10 cellular contexts compared by ENCODE assay signal in genomic region chr2:160474891-160475795, GRCh38. TPM values are rescaled to one million over a fixed set of nuclear protein-coding genes. Genes with fewer than 3 reads are reported as not detected.
DNase-seq lines count a peak whose midpoint lies in the region; ATAC-seq and TF ChIP-seq lines count a peak whose summit lies in the region.
"Had no signal": no experiment of that assay in that cellular context is flagged by ENCODE, and none has a peak within 500 bp of the region (broad histone marks: within the 10 kb centered on the region; RNA-seq: fewer than 3 reads in every experiment).

No MANE protein-coding gene starts in this region.

- no peak overlapping the region for H3K4me3 ChIP-seq in gastroesophageal sphincter
- no peak overlapping the region for H3K4me3 ChIP-seq in stomach
- H3K4me3 ChIP-seq in body of pancreas: no peak overlapping the region

- TF ChIP-seq CTCF in gastroesophageal sphincter (IDR thresholded peaks at IDR 0.05) (no peak), stomach (IDR thresholded peaks at IDR 0.05) (no peak), body of pancreas (IDR thresholded peaks at IDR 0.05) (no peak)

- H3K4me3 Mint-ChIP-seq in activated T-cell treated with anti-CD3 and anti-CD28 coated beads, Interleukin-2, amount 50 U/mL, for 72 hours: peak overlapping the region; percentile 53 to 89
- peak overlapping the region; percentile 54 to 70 (median 66) for H3K4me3 Mint-ChIP-seq in T-cell

- peaks cover 0 to 2% of the 10 kb centered on the region in 2 donors for H3K36me3 Mint-ChIP-seq in activated T-cell treated with anti-CD3 and anti-CD28 coated beads, Interleukin-2, amount 50 U/mL, for 72 hours (ENCODE audit: insufficient read depth in 2 of 2)
- H3K36me3 Mint-ChIP-seq in T-cell: peaks cover 6% of the 10 kb centered on the region

- peaks cover 86% of the 10 kb centered on the region for H3K4me1 Mint-ChIP-seq in activated T-cell treated with anti-CD3 and anti-CD28 coated beads, Interleukin-2, amount 50 U/mL, for 72 hours (ENCODE audit: low read depth)
- peaks cover 71 to 87% (median 78%) of the 10 kb centered on the region in 3 donors for H3K4me1 Mint-ChIP-seq in T-cell

- TF ChIP-seq EP300 in gastroesophageal sphincter (IDR thresholded peaks at IDR 0.05) (no peak), stomach (IDR thresholded peaks at IDR 0.05) (no peak)

- no peaks in the 10 kb centered on the region for H3K9me3 ChIP-seq in gastroesophageal sphincter
- H3K9me3 ChIP-seq in stomach: no peaks in the 10 kb centered on the region
- H3K9me3 ChIP-seq in body of pancreas: no peaks in the 10 kb centered on the region

- ATAC-seq in activated T-cell treated with anti-CD3 and anti-CD28 coated beads, Interleukin-2, amount 50 U/mL, for 72 hours (replicated peaks in 1 of 2): no peak
- ATAC-seq in T-cell (replicated peaks in 1 of 4): no peak
- ATAC-seq in gastroesophageal sphincter: no peak
- ATAC-seq in GM21717 (IDR thresholded peaks at IDR 0.05; ENCODE audit: unreplicated experiment): no peak
- ATAC-seq in body of pancreas: no peak

- no peaks in the 10 kb centered on the region for H3K27me3 ChIP-seq in gastroesophageal sphincter
- no peaks in the 10 kb centered on the region for H3K27me3 ChIP-seq in stomach
- no peaks in the 10 kb centered on the region for H3K27me3 ChIP-seq in body of pancreas

- peaks cover 8 to 89% (median 18%) of the 10 kb centered on the region in 3 donors for H3K4me1 ChIP-seq in gastroesophageal sphincter
- peaks cover 6 to 54% (median 21%) of the 10 kb centered on the region in 4 donors for H3K4me1 ChIP-seq in stomach
- H3K4me1 ChIP-seq in body of pancreas: no peaks in the 10 kb centered on the region

- H3K36me3 ChIP-seq in gastroesophageal sphincter (no peaks in the 10 kb centered on the region), stomach (no peaks in the 10 kb centered on the region), body of pancreas (replicated peaks in 1 of 2; ENCODE audit: insufficient read depth in 1 of 2, low read depth in 2 of 2) (no peaks in the 10 kb centered on the region)

- no peak for TF ChIP-seq POLR2A in gastroesophageal sphincter (IDR thresholded peaks at IDR 0.05)
- TF ChIP-seq POLR2A in stomach (IDR thresholded peaks at IDR 0.05): no peak
- no peak for TF ChIP-seq POLR2A in body of pancreas (IDR thresholded peaks at IDR 0.05)

- peak overlapping the region; percentile 1 to 73 (median 64) for H3K27ac ChIP-seq in gastroesophageal sphincter
- peak overlapping the region in 4 of 5 donors; percentile 21 to 65 (median 26) for H3K27ac ChIP-seq in stomach
- no peak overlapping the region for H3K27ac ChIP-seq in body of pancreas

- intact Hi-C loops in stomach (cut with DNase I; ENCODE audit: low total_unique reads) (no loop called here), body of pancreas (cut with DNase I) (no loop called here)

- no peaks in the 10 kb centered on the region for H3K9me3 Mint-ChIP-seq in activated T-cell treated with anti-CD3 and anti-CD28 coated beads, Interleukin-2, amount 50 U/mL, for 72 hours
- no peaks in the 10 kb centered on the region for H3K9me3 Mint-ChIP-seq in T-cell

- CTCF ChIA-PET in T-cell (lab: Charles Lee): no interaction called here

- no peaks in the 10 kb centered on the region for H3K27me3 Mint-ChIP-seq in activated T-cell treated with anti-CD3 and anti-CD28 coated beads, Interleukin-2, amount 50 U/mL, for 72 hours (ENCODE audit: low read depth)
- H3K27me3 Mint-ChIP-seq in T-cell: no peaks in the 10 kb centered on the region

- POLR2A ChIA-PET in T-cell (lab: Charles Lee): no interaction called here

- WGBS in gastroesophageal sphincter (ENCODE audit: low coverage in 1 of 2), 2 donors: 51 to 69% methylated on average over 5 to 7 of the region's 7 CpGs
- 61 to 75% (median 70%) methylated on average over 7 of the region's 7 CpGs for WGBS in stomach, 5 donors
- WGBS in body of pancreas, 2 donors: 78 to 81% methylated on average over 7 of the region's 7 CpGs

- H3K27ac Mint-ChIP-seq in activated T-cell treated with anti-CD3 and anti-CD28 coated beads, Interleukin-2, amount 50 U/mL, for 72 hours: peak overlapping the region; percentile 91
- H3K27ac Mint-ChIP-seq in T-cell: peak overlapping the region; percentile 88 to 89

- DNase-seq in activated T-cell treated with anti-CD3 and anti-CD28 coated beads, Interleukin-2, amount 50 U/mL, for 72 hours: no peak
- DNase-seq in activated T-cell treated with anti-CD3 and anti-CD28 coated beads for 4 hours (no peak), T-cell (no peak), stomach (no peak), DMS 273 (lab: John Stamatoyannopoulos, UW; ENCODE audit: unreplicated experiment) (no peak), body of pancreas (no peak)
- DNase-seq: activated CD8-positive, alpha-beta memory T cell treated with anti-CD3 and anti-CD28 coated beads, Interleukin-2, amount 50 U/mL, for 48 hours; DMS79 treated with DMSO at 0.1 percent for 48 hours had no signal

RNA-seq across cellular contexts. Expression of gene RBMS1, which starts 18.5 kb away (rescaled TPM):
- total RNA-seq in activated T-cell treated with anti-CD3 and anti-CD28 coated beads, Interleukin-2, amount 50 U/mL, for 72 hours: 10 to 100 TPM; 48.4 to 55.1 TPM
- 100 to 1,000 TPM in 3 of 5 donors, 10 to 100 TPM in 2; 94.2 to 137 (median 105) TPM for total RNA-seq in T-cell
- total RNA-seq in gastroesophageal sphincter: 100 to 1,000 TPM in 1 of 4 donors, 10 to 100 TPM in 3; 86.0 to 110 (median 91.5) TPM
- total RNA-seq in stomach: 100 to 1,000 TPM in 1 of 5 donors, 10 to 100 TPM in 3, 1 to 10 TPM in 1; 4.3 to 134 (median 32.7) TPM
- polyA plus RNA-seq in stomach: 10 to 100 TPM; 15.6 to 27.5 (median 24.7) TPM
- total RNA-seq in body of pancreas: 10 to 100 TPM; 21.3 to 23.7 TPM

Comparison
In these comparisons a context has a peak if more than half of its experiments do, and no peak if none do; other contexts are left out.
1. H3K27ac ChIP-seq: peak in gastroesophageal sphincter (4 of 4) and stomach (4 of 5); none in body of pancreas (0 of 4).